In the genomic region with DNA sequence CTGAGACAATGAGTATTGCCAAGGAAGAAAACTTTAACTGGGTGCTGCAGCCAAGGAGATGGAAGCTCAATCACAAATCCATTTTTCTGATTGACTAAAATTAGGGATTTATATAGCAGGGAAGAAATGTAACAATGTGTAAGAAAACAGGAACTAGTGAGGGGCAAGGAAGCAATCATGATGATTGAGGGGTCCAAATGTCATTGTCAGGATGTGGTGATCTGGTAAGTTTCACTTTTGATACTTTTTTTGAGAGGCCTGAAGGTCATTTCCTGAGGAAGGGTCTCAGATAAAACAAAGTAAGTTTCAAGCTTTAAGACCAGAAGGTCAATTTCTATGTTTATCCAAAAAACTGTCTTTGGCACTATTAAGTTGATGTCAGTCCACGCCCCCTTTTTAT, we compare ENCODE assay signal across 30 cellular contexts. TPM values are rescaled to one million over a fixed set of nuclear protein-coding genes. Genes with fewer than 3 reads are reported as not detected.
"Had no signal": no experiment of that assay in that cellular context is flagged by ENCODE, and none has a peak within 500 bp of the region (broad histone marks: within the 10 kb centered on the region; RNA-seq: fewer than 3 reads in every experiment).

No MANE protein-coding gene starts in this region.

- H3K4me3 ChIP-seq: colonic mucosa, gastrocnemius medialis, hepatocyte, left ventricle myocardium inferior, lung, neural progenitor cell, psoas muscle, sigmoid colon, testis, transverse colon had no signal

- H3K4me3 Mint-ChIP-seq: activated CD4-positive, alpha-beta T cell treated with anti-CD3 and anti-CD28 coated beads for 36 hours; activated T-cell treated with anti-CD3 and anti-CD28 coated beads, Interleukin-2, amount 50 U/mL, for 4 hours; activated T-helper 17 cell treated with anti-CD3 and anti-CD28 coated beads, Interleukin-2, amount 50 U/mL, for 72 hours; natural killer cell; neural progenitor cell; T-helper 2 cell treated with Interferon-gamma antibody and Interleukin-4, amounts not matched to agents 5 μg/mL and 100 μg/mL, for 36 hours had no signal

- H3K79me2 ChIP-seq: hepatocyte, parathyroid adenoma had no signal

- H2AFZ ChIP-seq: hepatocyte, neural progenitor cell, parathyroid adenoma had no signal

- H3K9me3 Mint-ChIP-seq: activated T-cell treated with anti-CD3 and anti-CD28 coated beads, Interleukin-2, amount 50 U/mL, for 4 hours; activated T-helper 17 cell treated with anti-CD3 and anti-CD28 coated beads, Interleukin-2, amount 50 U/mL, for 72 hours; natural killer cell had no signal

- H3K4me2 ChIP-seq: hepatocyte, neural progenitor cell had no signal

- H3K27me3 Mint-ChIP-seq: activated CD4-positive, alpha-beta T cell treated with anti-CD3 and anti-CD28 coated beads for 36 hours; activated T-helper 17 cell treated with anti-CD3 and anti-CD28 coated beads, Interleukin-2, amount 50 U/mL, for 72 hours; stimulated activated naive B cell treated with anti-CD40 and anti-IgM and Interleukin-4, amounts not matched to agents 10 μg/mL and 1 μg/mL and 100 μg/mL, for 72 hours had no signal

- H3K9ac ChIP-seq: neural progenitor cell, parathyroid adenoma had no signal

- H3K36me3 ChIP-seq: colonic mucosa, gastrocnemius medialis, left ventricle myocardium inferior, neural progenitor cell, sigmoid colon, transverse colon had no signal

- H3K27me3 ChIP-seq: colonic mucosa, gastrocnemius medialis, hepatocyte, neural progenitor cell, sigmoid colon, testis, transverse colon had no signal

- DNase-seq: activated CD4-positive, alpha-beta T cell treated with anti-CD3 and anti-CD28 coated beads for 36 hours; activated CD4-positive, CD25-positive, alpha-beta regulatory T cell; activated CD8-positive, alpha-beta memory T cell treated with anti-CD3 and anti-CD28 coated beads for 24 hours; activated CD8-positive, alpha-beta memory T cell treated with anti-CD3 and anti-CD28 coated beads, Interleukin-2, amount 50 U/mL, for 4 hours; activated gamma-delta T cell treated with Interleukin-2 at 50 U/mL for 16 hours; activated naive CD4-positive, alpha-beta T cell treated with anti-CD3 and anti-CD28 coated beads, Interleukin-2, amount 50 U/mL, for 16 hours; activated T-cell treated with anti-CD3 and anti-CD28 coated beads, Interleukin-2, amount 50 U/mL, for 4 hours; anterior cingulate cortex; colonic mucosa; effector CD8-positive, alpha-beta T cell; erythroblast; gastrocnemius medialis; islet precursor cell; left ventricle myocardium inferior; mesendoderm; natural killer cell; occipital lobe; psoas muscle; sigmoid colon; small intestine; stimulated activated CD4-positive, alpha-beta T cell treated with anti-CD3 and anti-CD28 coated beads, Interleukin-4, amount 100 ng/mL, for 24 hours; stimulated activated naive B cell treated with anti-CD40 and anti-IgM and Interleukin-4, amounts not matched to agents 10 μg/mL and 1 μg/mL and 100 μg/mL, for 72 hours; testis; transverse colon had no signal

- ATAC-seq: activated CD4-positive, alpha-beta T cell treated with anti-CD3 and anti-CD28 coated beads for 36 hours; activated T-cell treated with anti-CD3 and anti-CD28 coated beads, Interleukin-2, amount 50 U/mL, for 4 hours; activated T-helper 17 cell treated with anti-CD3 and anti-CD28 coated beads, Interleukin-2, amount 50 U/mL, for 72 hours; gastrocnemius medialis; natural killer cell; psoas muscle had no signal

- H3K4me1 Mint-ChIP-seq: natural killer cell, neural progenitor cell had no signal

- H3K4me1 ChIP-seq: colonic mucosa, gastrocnemius medialis, left ventricle myocardium inferior, neural progenitor cell, parathyroid adenoma, psoas muscle, sigmoid colon, testis, transverse colon had no signal

- H3K27ac Mint-ChIP-seq: activated CD4-positive, alpha-beta T cell treated with anti-CD3 and anti-CD28 coated beads for 36 hours; activated T-helper 17 cell treated with anti-CD3 and anti-CD28 coated beads, Interleukin-2, amount 50 U/mL, for 72 hours; natural killer cell; neural progenitor cell; stimulated activated naive B cell treated with anti-CD40 and anti-IgM and Interleukin-4, amounts not matched to agents 10 μg/mL and 1 μg/mL and 100 μg/mL, for 72 hours; T-helper 2 cell treated with Interferon-gamma antibody and Interleukin-4, amounts not matched to agents 5 μg/mL and 100 μg/mL, for 36 hours had no signal

- H3K9me3 ChIP-seq: colonic mucosa, gastrocnemius medialis, psoas muscle, sigmoid colon, testis, transverse colon had no signal

- H3K36me3 Mint-ChIP-seq: natural killer cell, neural progenitor cell had no signal

- H3K27ac ChIP-seq: colonic mucosa, gastrocnemius medialis, hepatocyte, left ventricle myocardium inferior, neural progenitor cell, parathyroid adenoma, psoas muscle, sigmoid colon, testis, transverse colon had no signal

RNA-seq across cellular contexts. Expression of a gene that starts 59.2 kb away (rescaled TPM):
- total RNA-seq: activated CD4-positive, alpha-beta T cell treated with anti-CD3 and anti-CD28 coated beads for 36 hours; activated T-cell treated with anti-CD3 and anti-CD28 coated beads, Interleukin-2, amount 50 U/mL, for 4 hours; activated T-helper 17 cell treated with anti-CD3 and anti-CD28 coated beads, Interleukin-2, amount 50 U/mL, for 72 hours; natural killer cell had no signal
